ENCODE assay signal across 8 cellular contexts in genomic region chr1:66924756-66925557, GRCh38. TPM values are rescaled to one million over a fixed set of nuclear protein-coding genes. Genes with fewer than 3 reads are reported as not detected.
DNase-seq lines count a peak whose midpoint lies in the region; ATAC-seq and TF ChIP-seq lines count a peak whose summit lies in the region.

TSS of gene DNAI4 (minus strand) at chr1:66924856. CDS start at chr1:66924831, 25 bp downstream.
TSS of gene MIER1 (plus strand) at chr1:66924990. CDS start at chr1:66925029, 39 bp downstream.

- H3K36me3 ChIP-seq in adrenal gland (replicated peaks in 1 of 2) (no peaks in the 10 kb centered on the region), trophoblast cell (ENCODE audit: control insufficient read depth in 1 of 2, insufficient read depth in 2 of 2, low read length in 2 of 2) (no peaks in the 10 kb centered on the region), transverse colon (no peaks in the 10 kb centered on the region)

- DNase-seq in GM13976 (ENCODE audit: low spot score), result peak; percentile 99
- DNase-seq in NCI-H1436 treated with DMSO at 0.1 percent for 48 hours (lab: John Stamatoyannopoulos, UW), result peak; percentile 89
- DNase-seq in T follicular helper cell (ENCODE audit: low read depth), result peak; percentile 94
- peak; percentile 97 to 99 (median 98) for DNase-seq in adrenal gland
- peak; percentile 99 for DNase-seq in cardiac septum (ENCODE audit: low spot score)
- DNase-seq in trophoblast cell, result peak; percentile 98 to 99
- peak; percentile 98 for DNase-seq in transverse colon

- WGBS in adrenal gland, 4 donors, result 0 to 2% (median 0%) methylated on average over 7 to 64 of the region's 64 CpGs
- no CpG with 5 or more reads among the region's 64 CpGs for WGBS in trophoblast cell (ENCODE audit: extremely low coverage, insufficient coverage, insufficient read length)
- 0% methylated on average over 2 to 42 of the region's 64 CpGs for WGBS in transverse colon (ENCODE audit: low coverage in 1 of 2), 2 donors

- H3K4ac ChIP-seq in trophoblast cell (ENCODE audit: low read depth, low read length), result peak within 1 kb of the TSS; percentile 91

- no peak within 1 kb of the TSS for H2AK5ac ChIP-seq in trophoblast cell (ENCODE audit: low read length)

- H3K18ac ChIP-seq in trophoblast cell (ENCODE audit: low read length), result peak within 1 kb of the TSS; percentile 99

- peak within 1 kb of the TSS; percentile 90 for H3K4me2 ChIP-seq in trophoblast cell (ENCODE audit: low read length)

- in situ Hi-C loops in GM13976 (cut with MboI; ENCODE audit: low sequenced_read_pairs, unreplicated experiment), result loop anchor here (25.0 kb wide), 1 partner anchor 588 kb away; no protein-coding TSS in a partner anchor
- in situ Hi-C loops in transverse colon (cut with MboI; ENCODE audit: low pct_ligation_motif_present in 1 of 4, low pct_unique_long_range_greater_than_20kb in 1 of 4, low sequenced_read_pairs in 3 of 4), result no loop called here

- peaks cover 7 to 60% of the 10 kb centered on the region in 2 donors for H3K4me1 ChIP-seq in adrenal gland (replicated peaks in 1 of 2)
- peaks cover 0 to 4% of the 10 kb centered on the region in 2 experiments for H3K4me1 ChIP-seq in trophoblast cell (ENCODE audit: control insufficient read depth in 1 of 2, insufficient read depth in 2 of 2, low read length in 2 of 2)
- peaks cover 20 to 70% (median 52%) of the 10 kb centered on the region in 4 donors for H3K4me1 ChIP-seq in transverse colon

- H3K4me3 ChIP-seq in adrenal gland (peak within 1 kb of the TSS; percentile 43 to 87 (median 75)), trophoblast cell (ENCODE audit: low read depth, low read length) (peak within 1 kb of the TSS; percentile 96), transverse colon (peak within 1 kb of the TSS; percentile 56 to 87 (median 72))

- H2AFZ ChIP-seq in trophoblast cell (ENCODE audit: insufficient read depth, low read length, poor library complexity), result peak within 1 kb of the TSS; percentile 84

- peaks cover 9% of the 10 kb centered on the region for H3K79me1 ChIP-seq in trophoblast cell (ENCODE audit: low read length)

- H3K9ac ChIP-seq in trophoblast cell (ENCODE audit: low read length), result peak within 1 kb of the TSS; percentile 80

- TF ChIP-seq CTCF in GM13976 (IDR thresholded peaks at IDR 0.05; ENCODE audit: borderline replicate concordance, control extremely low read depth, extremely low read depth, insufficient read depth, missing control alignments), result peak; percentile 23
- peak in 5 of 6 experiments; percentile 28 to 64 (median 51) for TF ChIP-seq CTCF in adrenal gland (IDR thresholded peaks at IDR 0.05)
- peak in 4 of 5 experiments; percentile 19 to 71 (median 43) for TF ChIP-seq CTCF in transverse colon (IDR thresholded peaks at IDR 0.05)

- no peak within 1 kb of the TSS for H2BK12ac ChIP-seq in trophoblast cell (ENCODE audit: low read length)

- H3K79me2 ChIP-seq in trophoblast cell (ENCODE audit: control insufficient read depth, insufficient read depth, low read length, poor library complexity), result peaks cover 7% of the 10 kb centered on the region

- H3K14ac ChIP-seq in trophoblast cell (ENCODE audit: low read length), result peak within 1 kb of the TSS; percentile 99

- H4K12ac ChIP-seq in trophoblast cell (ENCODE audit: low read depth, low read length), result peak within 1 kb of the TSS; percentile 98

- H3K27me3 ChIP-seq in adrenal gland (no peaks in the 10 kb centered on the region), trophoblast cell (ENCODE audit: insufficient read depth, low read length) (no peaks in the 10 kb centered on the region), transverse colon (no peaks in the 10 kb centered on the region)

- peak within 1 kb of the TSS; percentile 100 for H4K8ac ChIP-seq in trophoblast cell (ENCODE audit: low read depth, low read length)

- no peak for TF ChIP-seq EP300 in transverse colon (IDR thresholded peaks at IDR 0.05; ENCODE audit: low read depth)

- peak within 1 kb of the TSS; percentile 99 for H4K91ac ChIP-seq in trophoblast cell (ENCODE audit: low read depth, low read length)

- H2BK5ac ChIP-seq in trophoblast cell (ENCODE audit: low read depth, low read length, poor library complexity), result peak within 1 kb of the TSS; percentile 99

- H2BK120ac ChIP-seq in trophoblast cell (ENCODE audit: insufficient read depth, low read length, poor library complexity), result peak within 1 kb of the TSS; percentile 98

- peak; percentile 51 to 86 for TF ChIP-seq POLR2A in adrenal gland (IDR thresholded peaks at IDR 0.05)
- TF ChIP-seq POLR2A in transverse colon (IDR thresholded peaks at IDR 0.05), result peak; percentile 66

- intact Hi-C loops in adrenal gland (cut with DNase I), result no loop called here
- intact Hi-C loops in cardiac septum (cut with DNase I), result loop anchor here (2.0 to 10.0 kb wide), 3 partner anchors 128 to 506 kb away; partner anchors contain the start of gene SERBP1
- intact Hi-C loops in transverse colon (cut with DNase I; ENCODE audit: low total_unique reads), result no loop called here

- peak; percentile 93 for ATAC-seq in HG02852 (IDR thresholded peaks at IDR 0.05; ENCODE audit: unreplicated experiment)

- H3K23ac ChIP-seq in trophoblast cell (ENCODE audit: low read length), result no peak within 1 kb of the TSS

- H3K9me3 ChIP-seq in adrenal gland (replicated peaks in 1 of 3) (no peaks in the 10 kb centered on the region), trophoblast cell (ENCODE audit: insufficient read depth, low read depth, low read length) (peaks cover 3% of the 10 kb centered on the region), transverse colon (no peaks in the 10 kb centered on the region)

- H3K27ac ChIP-seq in adrenal gland (peak within 1 kb of the TSS; percentile 61 to 88 (median 82)), trophoblast cell (ENCODE audit: low read depth, low read length) (peak within 1 kb of the TSS; percentile 94), transverse colon (peak within 1 kb of the TSS; percentile 94 to 96 (median 96))

RNA-seq across cellular contexts. Expression of gene DNAI4, which starts in this region (rescaled TPM):
- total RNA-seq in adrenal gland (1 to 10 TPM; 1.6 to 9.0 (median 4.6) TPM), cardiac septum (10.9 TPM), transverse colon (10 to 100 TPM in 2 of 4 donors, 1 to 10 TPM in 2; 6.2 to 26.5 (median 16.8) TPM)
- polyA plus RNA-seq in adrenal gland, result 1 to 10 TPM; 2.0 to 4.4 (median 4.1) TPM
- 1.5 and 1.7 TPM in 2 replicates for polyA plus RNA-seq in trophoblast cell (2013)

RNA-seq across cellular contexts. Expression of gene MIER1, which starts in this region (rescaled TPM):
- total RNA-seq in adrenal gland (10 to 100 TPM; 16.1 to 62.9 (median 38.2) TPM), cardiac septum (27.8 TPM), transverse colon (10 to 100 TPM; 32.6 to 85.7 (median 65.2) TPM)
- polyA plus RNA-seq in adrenal gland, result 10 to 100 TPM; 13.0 to 34.2 (median 21.6) TPM
- 18.6 and 19.5 TPM in 2 replicates for polyA plus RNA-seq in trophoblast cell (2013)

Comparison
In these comparisons a context has a peak if more than half of its experiments do, and no peak if none do; other contexts are left out.
1. Peak in every context shown above with its lines: DNase-seq, ATAC-seq, H3K4me3 ChIP-seq and H3K27ac ChIP-seq.